29 cellular contexts compared by ENCODE assay signal in genomic region chr9:135650408-135650807, GRCh38. TPM values are rescaled to one million over a fixed set of nuclear protein-coding genes. Genes with fewer than 3 reads are reported as not detected.
"Had no signal": no experiment of that assay in that cellular context is flagged by ENCODE, and none has a peak within 500 bp of the region (broad histone marks: within the 10 kb centered on the region; RNA-seq: fewer than 3 reads in every experiment).

No MANE protein-coding gene starts in this region.

- ATAC-seq: activated CD8-positive, alpha-beta memory T cell treated with anti-CD3 and anti-CD28 coated beads, Interleukin-2, amount 10 ng/mL, durations not matched to agents 7 days and 5 days; activated T-helper 17 cell treated with anti-CD3 and anti-CD28 coated beads, Interleukin-2, amount 50 U/mL, for 72 hours; effector memory CD8-positive, alpha-beta T cell; foreskin keratinocyte; lower lobe of right lung; right cardiac atrium; stimulated activated naive CD8-positive, alpha-beta T cell treated with anti-CD3 and anti-CD28 coated beads, Interleukin-15, amount 100 ng/mL, for 72 hours had no signal

- FAIRE-seq: keratinocyte, TTC549 had no signal

- H3K27me3 Mint-ChIP-seq: activated B cell treated with CpG ODN at 0.5 μM for 24 hours; activated naive CD8-positive, alpha-beta T cell treated with anti-CD3 and anti-CD28 coated beads, Interleukin-2, amount 10 ng/mL, durations not matched to agents 7 days and 5 days; type B pancreatic cell had no signal

- H3K4me1 ChIP-seq: foreskin keratinocyte, lower lobe of right lung, prostate gland, suprapubic skin had no signal

- H3K9me3 ChIP-seq: prostate gland had no signal

- H3K4me3 ChIP-seq: lower lobe of right lung, prostate gland, skin epidermis, suprapubic skin had no signal

- H3K27ac Mint-ChIP-seq: activated B cell treated with CpG ODN at 0.5 μM for 24 hours; activated CD4-positive, alpha-beta memory T cell treated with anti-CD3 and anti-CD28 coated beads for 36 hours; activated CD8-positive, alpha-beta memory T cell treated with anti-CD3 and anti-CD28 coated beads, Interleukin-2, amount 10 ng/mL, durations not matched to agents 7 days and 5 days; activated naive CD8-positive, alpha-beta T cell treated with anti-CD3 and anti-CD28 coated beads, Interleukin-2, amount 10 ng/mL, durations not matched to agents 7 days and 5 days; activated T-helper 17 cell treated with anti-CD3 and anti-CD28 coated beads, Interleukin-2, amount 50 U/mL, for 72 hours; effector memory CD8-positive, alpha-beta T cell; nephron; stimulated activated naive CD8-positive, alpha-beta T cell treated with anti-CD3 and anti-CD28 coated beads, Interleukin-15, amount 100 ng/mL, for 72 hours; T-helper 2 cell treated with Interferon-gamma antibody and Interleukin-4, amounts not matched to agents 5 μg/mL and 100 μg/mL, for 36 hours; type B pancreatic cell had no signal

- H3K4me1 Mint-ChIP-seq: activated B cell treated with CpG ODN at 0.5 μM for 24 hours; activated CD8-positive, alpha-beta memory T cell treated with anti-CD3 and anti-CD28 coated beads, Interleukin-2, amount 10 ng/mL, durations not matched to agents 7 days and 5 days; activated naive CD8-positive, alpha-beta T cell treated with anti-CD3 and anti-CD28 coated beads, Interleukin-2, amount 10 ng/mL, durations not matched to agents 7 days and 5 days; activated T-helper 17 cell treated with anti-CD3 and anti-CD28 coated beads, Interleukin-2, amount 50 U/mL, for 72 hours; nephron; stimulated activated naive CD8-positive, alpha-beta T cell treated with anti-CD3 and anti-CD28 coated beads, Interleukin-15, amount 100 ng/mL, for 72 hours had no signal

- H3K27me3 ChIP-seq: foreskin keratinocyte had no signal

- H3K36me3 Mint-ChIP-seq: type B pancreatic cell had no signal

- DNase-seq: activated B cell treated with CpG ODN at 0.5 μM for 24 hours; activated CD4-positive, alpha-beta memory T cell treated with anti-CD3 and anti-CD28 coated beads for 36 hours; activated CD4-positive, alpha-beta T cell treated with anti-CD3 and anti-CD28 coated beads for 4 hours; activated CD8-positive, alpha-beta memory T cell treated with anti-CD3 and anti-CD28 coated beads, Interleukin-2, amount 10 ng/mL, durations not matched to agents 7 days and 5 days; activated naive CD4-positive, alpha-beta T cell; activated naive CD8-positive, alpha-beta T cell treated with anti-CD3 and anti-CD28 coated beads, Interleukin-2, amount 10 ng/mL, durations not matched to agents 7 days and 5 days; amygdala; caudate nucleus; effector memory CD8-positive, alpha-beta T cell; foreskin keratinocyte; hypothalamus; lower lobe of right lung; midbrain; right cardiac atrium; stimulated activated CD4-positive, alpha-beta T cell treated with anti-CD3 and anti-CD28 coated beads, Interleukin-15, amount 100 ng/mL, for 24 hours; stimulated activated CD4-positive, alpha-beta T cell treated with anti-CD3 and anti-CD28 coated beads, Interleukin-2, amount 100 ng/mL, for 48 hours; stimulated activated naive CD8-positive, alpha-beta T cell treated with anti-CD3 and anti-CD28 coated beads, Interleukin-15, amount 100 ng/mL, for 72 hours had no signal

- H3K4me3 Mint-ChIP-seq: activated B cell treated with CpG ODN at 0.5 μM for 24 hours; activated CD4-positive, alpha-beta memory T cell treated with anti-CD3 and anti-CD28 coated beads for 36 hours; activated CD8-positive, alpha-beta memory T cell treated with anti-CD3 and anti-CD28 coated beads, Interleukin-2, amount 10 ng/mL, durations not matched to agents 7 days and 5 days; activated naive CD8-positive, alpha-beta T cell treated with anti-CD3 and anti-CD28 coated beads, Interleukin-2, amount 10 ng/mL, durations not matched to agents 7 days and 5 days; activated T-helper 17 cell treated with anti-CD3 and anti-CD28 coated beads, Interleukin-2, amount 50 U/mL, for 72 hours; effector memory CD8-positive, alpha-beta T cell; nephron; stimulated activated naive CD8-positive, alpha-beta T cell treated with anti-CD3 and anti-CD28 coated beads, Interleukin-15, amount 100 ng/mL, for 72 hours; T-helper 2 cell treated with Interferon-gamma antibody and Interleukin-4, amounts not matched to agents 5 μg/mL and 100 μg/mL, for 36 hours; type B pancreatic cell had no signal

- H3K36me3 ChIP-seq: lower lobe of right lung, prostate gland, suprapubic skin had no signal

RNA-seq across cellular contexts. Expression of gene GLT6D1, which starts 11.1 kb away (rescaled TPM):
- total RNA-seq: activated B cell treated with CpG ODN at 0.5 μM for 24 hours; activated CD4-positive, alpha-beta memory T cell treated with anti-CD3 and anti-CD28 coated beads for 36 hours; activated CD8-positive, alpha-beta memory T cell treated with anti-CD3 and anti-CD28 coated beads, Interleukin-2, amount 10 ng/mL, durations not matched to agents 7 days and 5 days; activated naive CD8-positive, alpha-beta T cell treated with anti-CD3 and anti-CD28 coated beads, Interleukin-2, amount 10 ng/mL, durations not matched to agents 7 days and 5 days; activated T-helper 17 cell treated with anti-CD3 and anti-CD28 coated beads, Interleukin-2, amount 50 U/mL, for 72 hours; dermis microvascular lymphatic vessel endothelial cell; fibroblast of lung; foreskin keratinocyte; lower lobe of right lung; osteoblast; prostate gland; right cardiac atrium; suprapubic skin had no signal

RNA-seq across cellular contexts. Expression of gene LCN9, which starts 12.7 kb away (rescaled TPM):
- total RNA-seq: activated B cell treated with CpG ODN at 0.5 μM for 24 hours; activated CD4-positive, alpha-beta memory T cell treated with anti-CD3 and anti-CD28 coated beads for 36 hours; activated CD8-positive, alpha-beta memory T cell treated with anti-CD3 and anti-CD28 coated beads, Interleukin-2, amount 10 ng/mL, durations not matched to agents 7 days and 5 days; activated naive CD8-positive, alpha-beta T cell treated with anti-CD3 and anti-CD28 coated beads, Interleukin-2, amount 10 ng/mL, durations not matched to agents 7 days and 5 days; activated T-helper 17 cell treated with anti-CD3 and anti-CD28 coated beads, Interleukin-2, amount 50 U/mL, for 72 hours; dermis microvascular lymphatic vessel endothelial cell; fibroblast of lung; foreskin keratinocyte; lower lobe of right lung; osteoblast; prostate gland; right cardiac atrium; suprapubic skin had no signal

RNA-seq across cellular contexts. Expression of gene SOHLH1, which starts 48.9 kb away (rescaled TPM):
- total RNA-seq: activated B cell treated with CpG ODN at 0.5 μM for 24 hours; activated CD4-positive, alpha-beta memory T cell treated with anti-CD3 and anti-CD28 coated beads for 36 hours; activated CD8-positive, alpha-beta memory T cell treated with anti-CD3 and anti-CD28 coated beads, Interleukin-2, amount 10 ng/mL, durations not matched to agents 7 days and 5 days; activated naive CD8-positive, alpha-beta T cell treated with anti-CD3 and anti-CD28 coated beads, Interleukin-2, amount 10 ng/mL, durations not matched to agents 7 days and 5 days; activated T-helper 17 cell treated with anti-CD3 and anti-CD28 coated beads, Interleukin-2, amount 50 U/mL, for 72 hours; fibroblast of lung; foreskin keratinocyte; lower lobe of right lung; osteoblast; right cardiac atrium; suprapubic skin had no signal

RNA-seq across cellular contexts. Expression of gene KCNT1, which starts 51.6 kb away (rescaled TPM):
- total RNA-seq: activated B cell treated with CpG ODN at 0.5 μM for 24 hours; activated CD4-positive, alpha-beta memory T cell treated with anti-CD3 and anti-CD28 coated beads for 36 hours; activated CD8-positive, alpha-beta memory T cell treated with anti-CD3 and anti-CD28 coated beads, Interleukin-2, amount 10 ng/mL, durations not matched to agents 7 days and 5 days; activated naive CD8-positive, alpha-beta T cell treated with anti-CD3 and anti-CD28 coated beads, Interleukin-2, amount 10 ng/mL, durations not matched to agents 7 days and 5 days; activated T-helper 17 cell treated with anti-CD3 and anti-CD28 coated beads, Interleukin-2, amount 50 U/mL, for 72 hours; dermis microvascular lymphatic vessel endothelial cell; fibroblast of lung; foreskin keratinocyte; osteoblast had no signal
